ENCODE assay signal across 9 cellular contexts in genomic region chr14:100374270-100374669, GRCh38. TPM values are rescaled to one million over a fixed set of nuclear protein-coding genes. Genes with fewer than 3 reads are reported as not detected.
DNase-seq lines count a peak whose midpoint lies in the region; ATAC-seq and TF ChIP-seq lines count a peak whose summit lies in the region.
"Had no signal": no experiment of that assay in that cellular context is flagged by ENCODE, and none has a peak within 500 bp of the region (broad histone marks: within the 10 kb centered on the region; RNA-seq: fewer than 3 reads in every experiment).

No MANE protein-coding gene starts in this region.

- peak overlapping the region; percentile 99 for H3K4me3 Mint-ChIP-seq in activated naive CD8-positive, alpha-beta T cell treated with anti-CD3 and anti-CD28 coated beads, Interleukin-2, amount 50 U/mL, for 24 hours

- TF ChIP-seq EP300 in upper lobe of left lung (IDR thresholded peaks at IDR 0.05), result no peak

- TF ChIP-seq POLR2A in heart left ventricle (IDR thresholded peaks at IDR 0.05) (no peak), right lobe of liver (IDR thresholded peaks at IDR 0.05) (no peak), upper lobe of left lung (IDR thresholded peaks at IDR 0.05) (no peak)

- H3K27ac Mint-ChIP-seq in activated naive CD8-positive, alpha-beta T cell treated with anti-CD3 and anti-CD28 coated beads, Interleukin-2, amount 50 U/mL, for 24 hours, result peak overlapping the region; percentile 100

- H3K4me1 Mint-ChIP-seq in activated naive CD8-positive, alpha-beta T cell treated with anti-CD3 and anti-CD28 coated beads, Interleukin-2, amount 50 U/mL, for 24 hours, result peaks cover 75% of the 10 kb centered on the region

- H3K4me1 ChIP-seq in heart left ventricle (peaks cover 0 to 73% (median 18%) of the 10 kb centered on the region in 12 donors), right lobe of liver (peaks cover 0 to 18% (median 2%) of the 10 kb centered on the region in 4 donors), upper lobe of left lung (peaks cover 28 to 62% (median 31%) of the 10 kb centered on the region in 4 donors)

- WGBS in heart left ventricle, 4 donors, result 50 to 67% (median 57%) methylated on average over 2 of the region's 2 CpGs
- 51% methylated on average over 2 of the region's 2 CpGs for WGBS in right lobe of liver (ENCODE audit: insufficient coverage, low coverage, low lambda C conversion rate, missing lambda C conversion rate)
- 47 to 53% methylated on average over 2 of the region's 2 CpGs for WGBS in upper lobe of left lung, 2 donors

- H3K36me3 Mint-ChIP-seq in activated naive CD8-positive, alpha-beta T cell treated with anti-CD3 and anti-CD28 coated beads, Interleukin-2, amount 50 U/mL, for 24 hours (ENCODE audit: low read depth), result peaks cover 60% of the 10 kb centered on the region

- H3K27me3 ChIP-seq in heart left ventricle (no peaks in the 10 kb centered on the region), right lobe of liver (no peaks in the 10 kb centered on the region), upper lobe of left lung (no peaks in the 10 kb centered on the region)

- H3K9me3 ChIP-seq in heart left ventricle, result no peaks in the 10 kb centered on the region
- H3K9me3 ChIP-seq in right lobe of liver, result no peaks in the 10 kb centered on the region
- no peaks in the 10 kb centered on the region for H3K9me3 ChIP-seq in upper lobe of left lung

- no peaks in the 10 kb centered on the region for H3K27me3 Mint-ChIP-seq in activated naive CD8-positive, alpha-beta T cell treated with anti-CD3 and anti-CD28 coated beads, Interleukin-2, amount 50 U/mL, for 24 hours

- H3K36me3 ChIP-seq in heart left ventricle (peaks cover 0 to 41% (median 6%) of the 10 kb centered on the region in 9 donors), right lobe of liver (no peaks in the 10 kb centered on the region), upper lobe of left lung (peaks cover 0 to 14% (median 0%) of the 10 kb centered on the region in 4 donors)

- intact Hi-C loops in heart left ventricle (cut with DNase I), result loop anchor here in 5 of 10 donors (5.0 to 10.0 kb wide), 5 partner anchors 67 to 389 kb away; partner anchors contain the start of genes SLC25A29 (in 2 of the 5) and YY1 (in 1 of the 5)
- intact Hi-C loops in Right ventricle myocardium inferior (cut with DNase I), result loop anchor here (10.0 kb wide), 1 partner anchor 229 kb away; no protein-coding TSS in a partner anchor
- intact Hi-C loops in right lobe of liver (cut with DNase I), result loop anchor here in 1 of 2 donors (10.0 kb wide), 1 partner anchor 69 kb away; the partner anchor contains the start of gene SLC25A29

- DNase-seq in heart left ventricle (no peak), Right ventricle myocardium inferior (ENCODE audit: missing footprints) (no peak), right lobe of liver (no peak), upper lobe of left lung (no peak), kidney tubule cell (ENCODE audit: low spot score) (no peak), DMS 273 (lab: John Stamatoyannopoulos, UW; ENCODE audit: unreplicated experiment) (no peak)
- no peak for DNase-seq in activated naive CD8-positive, alpha-beta T cell treated with anti-CD3 and anti-CD28 coated beads, Interleukin-2, amount 50 U/mL, for 24 hours
- DNase-seq: DMS79 treated with DMSO at 0.1 percent for 48 hours had no signal

- H3K9me3 Mint-ChIP-seq in activated naive CD8-positive, alpha-beta T cell treated with anti-CD3 and anti-CD28 coated beads, Interleukin-2, amount 50 U/mL, for 24 hours, result no peaks in the 10 kb centered on the region

- ATAC-seq in heart left ventricle, result no peak
- ATAC-seq in Right ventricle myocardium inferior, result no peak
- no peak for ATAC-seq in activated naive CD8-positive, alpha-beta T cell treated with anti-CD3 and anti-CD28 coated beads, Interleukin-2, amount 50 U/mL, for 24 hours
- no peak for ATAC-seq in right lobe of liver
- no peak for ATAC-seq in upper lobe of left lung (ENCODE audit: low FRiP score in 2 of 2)
- no peak for ATAC-seq in GM18517 (IDR thresholded peaks at IDR 0.05; ENCODE audit: unreplicated experiment)

- TF ChIP-seq CTCF in heart left ventricle (IDR thresholded peaks at IDR 0.05) (no peak), right lobe of liver (IDR thresholded peaks at IDR 0.05) (no peak), upper lobe of left lung (IDR thresholded peaks at IDR 0.05) (no peak)

- H3K4me3 ChIP-seq in heart left ventricle, result peak overlapping the region; percentile 61 to 94 (median 76)
- peak overlapping the region in 1 of 3 donors; percentile 68 for H3K4me3 ChIP-seq in right lobe of liver
- H3K4me3 ChIP-seq in upper lobe of left lung, result peak overlapping the region in 3 of 4 donors; percentile 78 to 91 (median 91)

- H3K27ac ChIP-seq in heart left ventricle (peak overlapping the region; percentile 85 to 98 (median 94)), right lobe of liver (peak overlapping the region in 2 of 3 donors; percentile 68 to 82), upper lobe of left lung (peak overlapping the region; percentile 92 to 98 (median 94))

RNA-seq across cellular contexts. Expression of gene WDR25, which starts 2.0 kb away (rescaled TPM):
- 10 to 100 TPM in 1 of 9 donors, 1 to 10 TPM in 8; 4.0 to 10.2 (median 6.1) TPM for total RNA-seq in heart left ventricle
- 1 to 10 TPM; 4.7 to 7.4 TPM for polyA plus RNA-seq in heart left ventricle
- 4.6 TPM for total RNA-seq in Right ventricle myocardium inferior
- 1 to 10 TPM; 3.5 to 8.2 (median 4.5) TPM for total RNA-seq in right lobe of liver
- 10 to 100 TPM in 4 of 6 donors, 1 to 10 TPM in 2; 5.5 to 43.0 (median 10.6) TPM for total RNA-seq in upper lobe of left lung

RNA-seq across cellular contexts. Expression of gene SLC25A47, which starts 51.1 kb away (rescaled TPM):
- total RNA-seq in heart left ventricle (not detected), Right ventricle myocardium inferior (not detected), right lobe of liver (100 to 1,000 TPM in 4 of 6 experiments, 10 to 100 TPM in 2; 74.8 to 378 (median 229) TPM), upper lobe of left lung (not detected)
- not detected for polyA plus RNA-seq in heart left ventricle

Comparison
In these comparisons a context has a peak if more than half of its experiments do, and no peak if none do; other contexts are left out.
1. RNA of gene SLC25A47, which starts 51.1 kb away (total RNA-seq): 74.8 to 378 TPM in right lobe of liver; not detected in heart left ventricle, not detected in Right ventricle myocardium inferior (single experiment) and not detected in upper lobe of left lung; every median in the first group is over 10 times any median in the second.
2. Peak in every context shown above with its lines, with median percentiles within 50 percentile points of each other: H3K27ac ChIP-seq.